Comparison of ENCODE assay signal across 8 cellular contexts in the genomic region with DNA sequence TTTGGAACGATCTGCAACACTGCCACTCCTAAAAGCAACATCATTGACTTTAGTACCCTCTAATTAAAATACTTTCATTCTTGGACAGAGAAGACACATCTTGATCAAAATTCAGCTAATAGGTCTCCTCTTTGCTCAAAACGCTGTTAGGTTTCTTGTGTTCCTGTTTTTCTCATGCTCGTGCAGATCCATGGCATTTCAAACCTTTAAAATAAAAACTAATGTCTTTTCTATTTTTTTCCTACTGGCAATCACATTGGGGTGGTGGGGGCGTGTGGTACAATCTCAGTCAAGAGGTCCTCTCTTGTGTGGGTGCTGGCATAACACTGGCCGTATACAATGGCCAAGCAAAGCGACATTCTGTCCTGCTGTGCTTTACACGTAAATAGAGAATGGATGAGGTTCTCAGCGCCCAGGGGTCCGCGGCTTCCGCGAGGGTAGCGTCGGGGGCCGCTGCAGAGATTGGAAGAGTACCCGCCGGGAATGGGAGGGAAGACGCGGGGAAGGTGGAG. TPM values are rescaled to one million over a fixed set of nuclear protein-coding genes. Genes with fewer than 3 reads are reported as not detected.
A peak's percentile ranks its signal among the peaks of the same experiment; 100 is the strongest.
DNase-seq lines count a peak whose midpoint lies in the region; ATAC-seq lines count a peak whose summit lies in the region.

No MANE protein-coding gene starts in this region.

- H3K4me3 Mint-ChIP-seq in activated naive CD4-positive, alpha-beta T cell treated with anti-CD3 and anti-CD28 coated beads, Interleukin-2, amount 50 U/mL, for 24 hours: peak overlapping the region; percentile 94

- H3K4me1 ChIP-seq in mononuclear cell (ENCODE audit: insufficient read depth, low read length) (peaks cover 41% of the 10 kb centered on the region), urinary bladder (ENCODE audit: insufficient read depth) (no peaks in the 10 kb centered on the region)

- ATAC-seq in GM21723 (IDR thresholded peaks at IDR 0.05; ENCODE audit: unreplicated experiment): no peak

- 17% methylated on average over 19 of the region's 19 CpGs for WGBS in urinary bladder

- H3K27ac Mint-ChIP-seq in activated naive CD4-positive, alpha-beta T cell treated with anti-CD3 and anti-CD28 coated beads, Interleukin-2, amount 50 U/mL, for 24 hours: peak overlapping the region; percentile 90

- peak overlapping the region; percentile 47 for H3K4me3 ChIP-seq in mononuclear cell (ENCODE audit: low read length)
- peak overlapping the region; percentile 49 for H3K4me3 ChIP-seq in urinary bladder (ENCODE audit: low read depth, low read length)

- peaks cover 70% of the 10 kb centered on the region for H3K4me1 Mint-ChIP-seq in activated naive CD4-positive, alpha-beta T cell treated with anti-CD3 and anti-CD28 coated beads, Interleukin-2, amount 50 U/mL, for 24 hours

- H3K27me3 Mint-ChIP-seq in activated naive CD4-positive, alpha-beta T cell treated with anti-CD3 and anti-CD28 coated beads, Interleukin-2, amount 50 U/mL, for 24 hours: no peaks in the 10 kb centered on the region

- H3K27me3 ChIP-seq in mononuclear cell (ENCODE audit: insufficient read depth, low read length): no peaks in the 10 kb centered on the region

- peaks cover 3% of the 10 kb centered on the region for H3K36me3 Mint-ChIP-seq in activated naive CD4-positive, alpha-beta T cell treated with anti-CD3 and anti-CD28 coated beads, Interleukin-2, amount 50 U/mL, for 24 hours

- DNase-seq in activated naive CD4-positive, alpha-beta T cell (lab: John Stamatoyannopoulos, UW): no peak
- DNase-seq in cerebellar cortex (ENCODE audit: low spot score) (peak; percentile 1), NCI-H1694 treated with DMSO at 0.1 percent for 48 hours (lab: John Stamatoyannopoulos, UW) (no peak), midbrain (lab: John Stamatoyannopoulos, UW) (no peak)

- H3K9me3 ChIP-seq in mononuclear cell (ENCODE audit: low read depth, low read length): no peaks in the 10 kb centered on the region

- H3K9me3 Mint-ChIP-seq in activated naive CD4-positive, alpha-beta T cell treated with anti-CD3 and anti-CD28 coated beads, Interleukin-2, amount 50 U/mL, for 24 hours: no peaks in the 10 kb centered on the region

- H3K27ac ChIP-seq in urinary bladder (ENCODE audit: low read depth): no peak overlapping the region

- H3K36me3 ChIP-seq in urinary bladder (ENCODE audit: insufficient read depth): no peaks in the 10 kb centered on the region

RNA-seq across cellular contexts. Expression of a gene that starts 0.3 kb away (rescaled TPM):
- total RNA-seq in mononuclear cell: 0.42 TPM
- total RNA-seq in urinary bladder: not detected
- 0.73 TPM for polyA plus RNA-seq in urinary bladder

RNA-seq across cellular contexts. Expression of a gene that starts 27.0 kb away (rescaled TPM):
- total RNA-seq in mononuclear cell (3.6 TPM), urinary bladder (7.6 TPM)
- polyA plus RNA-seq in urinary bladder: 3.7 TPM
